ENCODE assay signal across 2 cellular contexts in genomic region chr17:21551081-21551881, GRCh38.
TF ChIP-seq lines count a peak whose summit lies in the region.

No MANE protein-coding gene starts in this region.

TF ChIP-seq in HEK293, 187 proteins besides CTCF, POLR2A, EP300 and RAD21 (continued from another document and continues in another):
- no peak for TF ChIP-seq ZNF645 (tag by site-specific recombination; IDR thresholded peaks at IDR 0.05)
- TF ChIP-seq, protein P1, sequence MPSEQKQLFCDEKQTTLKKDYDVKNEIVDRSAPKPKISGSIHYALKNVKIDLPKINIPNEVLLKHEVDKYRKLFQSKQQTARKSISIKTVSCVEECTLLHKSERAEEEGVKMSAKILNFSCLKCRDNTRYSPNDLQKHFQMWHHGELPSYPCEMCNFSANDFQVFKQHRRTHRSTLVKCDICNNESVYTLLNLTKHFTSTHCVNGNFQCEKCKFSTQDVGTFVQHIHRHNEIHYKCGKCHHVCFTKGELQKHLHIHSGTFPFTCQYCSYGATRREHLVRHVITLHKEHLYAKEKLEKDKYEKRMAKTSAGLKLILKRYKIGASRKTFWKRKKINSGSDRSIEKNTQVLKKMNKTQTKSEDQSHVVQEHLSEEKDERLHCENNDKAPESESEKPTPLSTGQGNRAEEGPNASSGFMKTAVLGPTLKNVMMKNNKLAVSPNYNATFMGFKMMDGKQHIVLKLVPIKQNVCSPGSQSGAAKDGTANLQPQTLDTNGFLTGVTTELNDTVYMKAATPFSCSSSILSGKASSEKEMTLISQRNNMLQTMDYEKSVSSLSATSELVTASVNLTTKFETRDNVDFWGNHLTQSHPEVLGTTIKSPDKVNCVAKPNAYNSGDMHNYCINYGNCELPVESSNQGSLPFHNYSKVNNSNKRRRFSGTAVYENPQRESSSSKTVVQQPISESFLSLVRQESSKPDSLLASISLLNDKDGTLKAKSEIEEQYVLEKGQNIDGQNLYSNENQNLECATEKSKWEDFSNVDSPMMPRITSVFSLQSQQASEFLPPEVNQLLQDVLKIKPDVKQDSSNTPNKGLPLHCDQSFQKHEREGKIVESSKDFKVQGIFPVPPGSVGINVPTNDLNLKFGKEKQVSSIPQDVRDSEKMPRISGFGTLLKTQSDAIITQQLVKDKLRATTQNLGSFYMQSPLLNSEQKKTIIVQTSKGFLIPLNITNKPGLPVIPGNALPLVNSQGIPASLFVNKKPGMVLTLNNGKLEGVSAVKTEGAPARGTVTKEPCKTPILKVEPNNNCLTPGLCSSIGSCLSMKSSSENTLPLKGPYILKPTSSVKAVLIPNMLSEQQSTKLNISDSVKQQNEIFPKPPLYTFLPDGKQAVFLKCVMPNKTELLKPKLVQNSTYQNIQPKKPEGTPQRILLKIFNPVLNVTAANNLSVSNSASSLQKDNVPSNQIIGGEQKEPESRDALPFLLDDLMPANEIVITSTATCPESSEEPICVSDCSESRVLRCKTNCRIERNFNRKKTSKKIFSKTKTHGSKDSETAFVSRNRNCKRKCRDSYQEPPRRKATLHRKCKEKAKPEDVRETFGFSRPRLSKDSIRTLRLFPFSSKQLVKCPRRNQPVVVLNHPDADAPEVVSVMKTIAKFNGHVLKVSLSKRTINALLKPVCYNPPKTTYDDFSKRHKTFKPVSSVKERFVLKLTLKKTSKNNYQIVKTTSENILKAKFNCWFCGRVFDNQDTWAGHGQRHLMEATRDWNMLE (tag by site-specific recombination; conservative IDR thresholded peaks at IDR 0.05; ENCODE audit: low read depth), result no peak
- no peak for TF ChIP-seq SCRT1 (tag by site-specific recombination; IDR thresholded peaks at IDR 0.05; ENCODE audit: borderline replicate concordance)
- TF ChIP-seq MYNN (tag by site-specific recombination; IDR thresholded peaks at IDR 0.05; ENCODE audit: borderline replicate concordance), result no peak; the same call in 1 of the 2 replicates
- no peak for TF ChIP-seq ZNF426 (tag by site-specific recombination; IDR thresholded peaks at IDR 0.05)
- peak; percentile 97 for TF ChIP-seq ZNF121 (tag by site-specific recombination; IDR thresholded peaks at IDR 0.05)
- peak; percentile 82 for TF ChIP-seq ZNF335 (tag by site-specific recombination; conservative IDR thresholded peaks at IDR 0.05)
- no peak for TF ChIP-seq ZNF394 (tag by site-specific recombination; IDR thresholded peaks at IDR 0.05; ENCODE audit: borderline replicate concordance)
- no peak for TF ChIP-seq KLF7 (tag by site-specific recombination; IDR thresholded peaks at IDR 0.05; ENCODE audit: borderline replicate concordance)
- TF ChIP-seq, protein P2, sequence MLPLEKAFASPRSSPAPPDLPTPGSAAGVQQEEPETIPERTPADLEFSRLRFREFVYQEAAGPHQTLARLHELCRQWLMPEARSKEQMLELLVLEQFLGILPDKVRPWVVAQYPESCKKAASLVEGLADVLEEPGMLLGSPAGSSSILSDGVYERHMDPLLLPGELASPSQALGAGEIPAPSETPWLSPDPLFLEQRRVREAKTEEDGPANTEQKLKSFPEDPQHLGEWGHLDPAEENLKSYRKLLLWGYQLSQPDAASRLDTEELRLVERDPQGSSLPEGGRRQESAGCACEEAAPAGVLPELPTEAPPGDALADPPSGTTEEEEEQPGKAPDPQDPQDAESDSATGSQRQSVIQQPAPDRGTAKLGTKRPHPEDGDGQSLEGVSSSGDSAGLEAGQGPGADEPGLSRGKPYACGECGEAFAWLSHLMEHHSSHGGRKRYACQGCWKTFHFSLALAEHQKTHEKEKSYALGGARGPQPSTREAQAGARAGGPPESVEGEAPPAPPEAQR (tag by site-specific recombination; IDR thresholded peaks at IDR 0.05), result no peak
- TF ChIP-seq ZFP69B (tag by site-specific recombination; IDR thresholded peaks at IDR 0.05), result no peak
- TF ChIP-seq GLIS1 (tag by site-specific recombination; IDR thresholded peaks at IDR 0.05), result peak; percentile 57
- no peak for TF ChIP-seq ZNF302 (tag by site-specific recombination; IDR thresholded peaks at IDR 0.05; ENCODE audit: low read depth)
- no peak for TF ChIP-seq ZNF350 (tag by site-specific recombination; IDR thresholded peaks at IDR 0.05)
- TF ChIP-seq HOXA7 (CRISPR knock-in tag; IDR thresholded peaks at IDR 0.05; ENCODE audit: borderline replicate concordance), result no peak
- TF ChIP-seq ZNF112 (tag by site-specific recombination; IDR thresholded peaks at IDR 0.05), result no peak
- no peak for TF ChIP-seq ZNF830 (tag by site-specific recombination; IDR thresholded peaks at IDR 0.05; ENCODE audit: low read depth)
- peak; percentile 62; the same call in 1 of the 2 replicates for TF ChIP-seq ZNF24 (tag by site-specific recombination; IDR thresholded peaks at IDR 0.05)
- TF ChIP-seq ZNF311 (tag by site-specific recombination; IDR thresholded peaks at IDR 0.05; ENCODE audit: borderline replicate concordance), result no peak
- TF ChIP-seq RBAK (tag by site-specific recombination; IDR thresholded peaks at IDR 0.05), result no peak
- 0 out of 2 replicates have a peak, but pooled peaks have one; percentile 52 for TF ChIP-seq OVOL3 (tag by site-specific recombination; IDR thresholded peaks at IDR 0.05)
- TF ChIP-seq ZNF155 (tag by site-specific recombination; IDR thresholded peaks at IDR 0.05), result no peak
- no peak for TF ChIP-seq ZNF138 (tag by site-specific recombination; IDR thresholded peaks at IDR 0.05; ENCODE audit: borderline replicate concordance)
- no peak for TF ChIP-seq ZNF248 (tag by site-specific recombination; IDR thresholded peaks at IDR 0.05)
- peak; percentile 18; the same call in 1 of the 2 replicates for TF ChIP-seq ZNF707 (tag by site-specific recombination; IDR thresholded peaks at IDR 0.05)
- TF ChIP-seq SP7 (tag by site-specific recombination; IDR thresholded peaks at IDR 0.05), result peak; percentile 62

TF ChIP-seq in HepG2, 621 proteins besides CTCF, POLR2A, EP300 and RAD21 (continued from another document and continues in another):
- TF ChIP-seq ZBTB40 (IDR thresholded peaks at IDR 0.05) (no peak), ZBTB40 (CRISPR knock-in tag; IDR thresholded peaks at IDR 0.05) (0 out of 2 replicates have a peak, but pooled peaks have one; percentile 27), RXRA (CRISPR knock-in tag; IDR thresholded peaks at IDR 0.05) (0 out of 2 replicates have a peak, but pooled peaks have one; percentile 51), ZNF781 (CRISPR knock-in tag; IDR thresholded peaks at IDR 0.05; ENCODE audit: borderline replicate concordance, not compliant biosample characterization) (peak; percentile 47), RBFOX2 (IDR thresholded peaks at IDR 0.05; ENCODE audit: low read depth, low read length) (peak; percentile 65), ZNF430 (CRISPR knock-in tag; IDR thresholded peaks at IDR 0.05) (peak; percentile 60; the same call in 1 of the 2 replicates), ZNF282 (IDR thresholded peaks at IDR 0.05; ENCODE audit: partially characterized antibody) (no peak), NFKB2 (CRISPR knock-in tag; IDR thresholded peaks at IDR 0.05; ENCODE audit: borderline replicate concordance) (peak; percentile 43; the same call in 1 of the 2 replicates), SOX6 (IDR thresholded peaks at IDR 0.05) (no peak), SOX6 (CRISPR knock-in tag; IDR thresholded peaks at IDR 0.05) (peak; percentile 74), NONO (IDR thresholded peaks at IDR 0.05) (no peak), NONO (CRISPR knock-in tag; conservative IDR thresholded peaks at IDR 0.05) (peak; percentile 66; the same call in 1 of the 2 replicates), ZNF713 (CRISPR knock-in tag; IDR thresholded peaks at IDR 0.05) (0 out of 2 replicates have a peak, but pooled peaks have one; percentile 73), ZNF605 (CRISPR knock-in tag; IDR thresholded peaks at IDR 0.05) (peak; percentile 77; the same call in 1 of the 2 replicates), NRL (CRISPR knock-in tag; IDR thresholded peaks at IDR 0.05; ENCODE audit: borderline replicate concordance) (peak; percentile 67; the same call in 1 of the 2 replicates), NFATC3 (CRISPR knock-in tag; IDR thresholded peaks at IDR 0.05) (0 out of 2 replicates have a peak, but pooled peaks have one; percentile 63), KDM5A (IDR thresholded peaks at IDR 0.05; ENCODE audit: borderline replicate concordance, low read length) (peak; percentile 38; the same call in 1 of the 2 replicates)
- TF ChIP-seq, protein P3, sequence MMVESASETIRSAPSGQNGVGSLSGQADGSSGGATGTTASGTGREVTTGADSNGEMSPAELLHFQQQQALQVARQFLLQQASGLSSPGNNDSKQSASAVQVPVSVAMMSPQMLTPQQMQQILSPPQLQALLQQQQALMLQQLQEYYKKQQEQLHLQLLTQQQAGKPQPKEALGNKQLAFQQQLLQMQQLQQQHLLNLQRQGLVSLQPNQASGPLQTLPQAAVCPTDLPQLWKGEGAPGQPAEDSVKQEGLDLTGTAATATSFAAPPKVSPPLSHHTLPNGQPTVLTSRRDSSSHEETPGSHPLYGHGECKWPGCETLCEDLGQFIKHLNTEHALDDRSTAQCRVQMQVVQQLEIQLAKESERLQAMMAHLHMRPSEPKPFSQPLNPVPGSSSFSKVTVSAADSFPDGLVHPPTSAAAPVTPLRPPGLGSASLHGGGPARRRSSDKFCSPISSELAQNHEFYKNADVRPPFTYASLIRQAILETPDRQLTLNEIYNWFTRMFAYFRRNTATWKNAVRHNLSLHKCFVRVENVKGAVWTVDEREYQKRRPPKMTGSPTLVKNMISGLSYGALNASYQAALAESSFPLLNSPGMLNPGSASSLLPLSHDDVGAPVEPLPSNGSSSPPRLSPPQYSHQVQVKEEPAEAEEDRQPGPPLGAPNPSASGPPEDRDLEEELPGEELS (CRISPR knock-in tag; IDR thresholded peaks at IDR 0.05), result peak; percentile 29; the same call in 1 of the 2 replicates
- TF ChIP-seq, protein P4, sequence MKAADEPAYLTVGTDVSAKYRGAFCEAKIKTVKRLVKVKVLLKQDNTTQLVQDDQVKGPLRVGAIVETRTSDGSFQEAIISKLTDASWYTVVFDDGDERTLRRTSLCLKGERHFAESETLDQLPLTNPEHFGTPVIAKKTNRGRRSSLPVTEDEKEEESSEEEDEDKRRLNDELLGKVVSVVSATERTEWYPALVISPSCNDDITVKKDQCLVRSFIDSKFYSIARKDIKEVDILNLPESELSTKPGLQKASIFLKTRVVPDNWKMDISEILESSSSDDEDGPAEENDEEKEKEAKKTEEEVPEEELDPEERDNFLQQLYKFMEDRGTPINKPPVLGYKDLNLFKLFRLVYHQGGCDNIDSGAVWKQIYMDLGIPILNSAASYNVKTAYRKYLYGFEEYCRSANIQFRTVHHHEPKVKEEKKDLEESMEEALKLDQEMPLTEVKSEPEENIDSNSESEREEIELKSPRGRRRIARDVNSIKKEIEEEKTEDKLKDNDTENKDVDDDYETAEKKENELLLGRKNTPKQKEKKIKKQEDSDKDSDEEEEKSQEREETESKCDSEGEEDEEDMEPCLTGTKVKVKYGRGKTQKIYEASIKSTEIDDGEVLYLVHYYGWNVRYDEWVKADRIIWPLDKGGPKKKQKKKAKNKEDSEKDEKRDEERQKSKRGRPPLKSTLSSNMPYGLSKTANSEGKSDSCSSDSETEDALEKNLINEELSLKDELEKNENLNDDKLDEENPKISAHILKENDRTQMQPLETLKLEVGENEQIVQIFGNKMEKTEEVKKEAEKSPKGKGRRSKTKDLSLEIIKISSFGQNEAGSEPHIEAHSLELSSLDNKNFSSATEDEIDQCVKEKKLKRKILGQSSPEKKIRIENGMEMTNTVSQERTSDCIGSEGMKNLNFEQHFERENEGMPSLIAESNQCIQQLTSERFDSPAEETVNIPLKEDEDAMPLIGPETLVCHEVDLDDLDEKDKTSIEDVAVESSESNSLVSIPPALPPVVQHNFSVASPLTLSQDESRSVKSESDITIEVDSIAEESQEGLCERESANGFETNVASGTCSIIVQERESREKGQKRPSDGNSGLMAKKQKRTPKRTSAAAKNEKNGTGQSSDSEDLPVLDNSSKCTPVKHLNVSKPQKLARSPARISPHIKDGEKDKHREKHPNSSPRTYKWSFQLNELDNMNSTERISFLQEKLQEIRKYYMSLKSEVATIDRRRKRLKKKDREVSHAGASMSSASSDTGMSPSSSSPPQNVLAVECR (CRISPR knock-in tag; IDR thresholded peaks at IDR 0.05; ENCODE audit: borderline replicate concordance), result peak; percentile 74; the same call in 1 of the 2 replicates
